In genomic region chr1:119947468-119947867, GRCh38 we compare ENCODE assay signal across 16 cellular contexts.
DNase-seq lines count a peak whose midpoint lies in the region; FAIRE-seq and TF ChIP-seq lines count a peak whose summit lies in the region.
"Had no signal": no experiment of that assay in that cellular context is flagged by ENCODE, and none has a peak within 500 bp of the region (broad histone marks: within the 10 kb centered on the region; RNA-seq: fewer than 3 reads in every experiment).

No MANE protein-coding gene starts in this region.

- H3K27ac ChIP-seq in coronary artery: no peak overlapping the region
- H3K27ac ChIP-seq: lower lobe of right lung, tibial artery had no signal

- H3K4me3 ChIP-seq in HFF-Myc (replicated peaks; ENCODE audit: low read depth, low read length) (no peak overlapping the region), foreskin fibroblast (ENCODE audit: low read depth in 1 of 2, low read length in 2 of 2) (no peak overlapping the region), coronary artery (no peak overlapping the region)
- H3K4me3 ChIP-seq: lower lobe of right lung, tibial artery had no signal

- TF ChIP-seq CTCF in HFF-Myc (IDR thresholded peaks at IDR 0.05; ENCODE audit: low read depth, low read length, missing control alignments): no peak
- TF ChIP-seq CTCF in foreskin fibroblast (IDR thresholded peaks at IDR 0.05; ENCODE audit: low read depth, low read length): no peak
- TF ChIP-seq CTCF in coronary artery (IDR thresholded peaks at IDR 0.05): no peak

- DNase-seq in HFF-Myc (ENCODE audit: extremely low read depth, low read depth) (peak; percentile 76), astrocyte of the hippocampus (ENCODE audit: low read depth, low spot score) (peak; percentile 45), foreskin fibroblast (peak; percentile 91 to 95), NCI-H2196 (lab: John Stamatoyannopoulos, UW; ENCODE audit: unreplicated experiment) (no peak), coronary artery (ENCODE audit: low spot score) (no peak), NCI-H524 (lab: John Stamatoyannopoulos, UW) (no peak)
- no peak for DNase-seq in activated naive CD4-positive, alpha-beta T cell (lab: John Stamatoyannopoulos, UW)
- DNase-seq: activated CD4-positive, alpha-beta T cell treated with anti-CD3 and anti-CD28 coated beads, Interleukin-2, amount 50 U/mL, for 48 hours; aorta; lower lobe of right lung; NCI-H510A treated with DMSO at 0.1 percent for 48 hours; occipital lobe; RPMI8226; tibial artery had no signal

- peak; percentile 14 for FAIRE-seq in A204.1 (lab: Jason Lieb, UNC)
- FAIRE-seq: GM12891 had no signal

Comparison
In these comparisons a context has a peak if more than half of its experiments do, and no peak if none do; other contexts are left out.
1. DNase-seq: peak in HFF-Myc (single experiment), astrocyte of the hippocampus (single experiment) and foreskin fibroblast (2 of 2); none in NCI-H2196 (single experiment), activated naive CD4-positive, alpha-beta T cell (0 of 4), coronary artery (single experiment) and NCI-H524 (0 of 2).